1 cellular context compared by ENCODE assay signal in genomic region chr17:7252176-7253043, GRCh38.
TF ChIP-seq lines count a peak whose summit lies in the region.

TSS of gene ELP5 (plus strand) at chr17:7252215. CDS start at chr17:7252551, 336 bp downstream.

TF ChIP-seq in IMR-90, 13 proteins besides CTCF, POLR2A, EP300 and RAD21:
- TF ChIP-seq FOS (IDR thresholded peaks at IDR 0.05; ENCODE audit: low read depth, low read length) (no peak), MAZ (IDR thresholded peaks at IDR 0.05; ENCODE audit: borderline replicate concordance, low read depth, low read length) (peak; percentile 86), USF2 (IDR thresholded peaks at IDR 0.05; ENCODE audit: low read depth, low read length) (0 out of 2 replicates have a peak, but pooled peaks have one; percentile 2), MXI1 (IDR thresholded peaks at IDR 0.05; ENCODE audit: borderline replicate concordance, low read depth, low read length) (peak; percentile 84; the same call in 1 of the 2 replicates), NFE2L2 (IDR thresholded peaks at IDR 0.05; ENCODE audit: low read depth, low read length) (no peak), ELK1 (IDR thresholded peaks at IDR 0.05; ENCODE audit: borderline replicate concordance, low read depth, low read length) (no peak), BHLHE40 (IDR thresholded peaks at IDR 0.05; ENCODE audit: low read depth, low read length) (no peak), CHD1 (IDR thresholded peaks at IDR 0.05; ENCODE audit: low read depth, low read length) (peak; percentile 80; the same call in 1 of the 2 replicates), MAFK (IDR thresholded peaks at IDR 0.05; ENCODE audit: low read depth, low read length) (no peak)
